Comparison of ENCODE assay signal across 15 cellular contexts in genomic region chr3:105812194-105812586, GRCh38. TPM values are rescaled to one million over a fixed set of nuclear protein-coding genes. Genes with fewer than 3 reads are reported as not detected.
A peak's percentile ranks its signal among the peaks of the same experiment; 100 is the strongest.
DNase-seq lines count a peak whose midpoint lies in the region; ATAC-seq and TF ChIP-seq lines count a peak whose summit lies in the region.
"Had no signal": no experiment of that assay in that cellular context is flagged by ENCODE, and none has a peak within 500 bp of the region (broad histone marks: within the 10 kb centered on the region; RNA-seq: fewer than 3 reads in every experiment).

No MANE protein-coding gene starts in this region.

- no peak overlapping the region for H3K23ac ChIP-seq in H9 (ENCODE audit: insufficient read length, low read depth, low read length)

- H3K27me3 Mint-ChIP-seq in CD4-positive, alpha-beta T cell: no peaks in the 10 kb centered on the region
- H3K27me3 Mint-ChIP-seq in H9 (ENCODE audit: low read depth) (no peaks in the 10 kb centered on the region), WTC11 (ENCODE audit: low read depth) (no peaks in the 10 kb centered on the region)

- H3K4me3 ChIP-seq in kidney epithelial cell (ENCODE audit: low read depth, low read length) (no peak overlapping the region), body of pancreas (no peak overlapping the region)
- H3K4me3 ChIP-seq: esophagus squamous epithelium, right atrium auricular region had no signal

- intact Hi-C loops in CD4-positive, alpha-beta T cell (cut with DNase I, micrococcal nuclease): no loop called here
- intact Hi-C loops in body of pancreas (cut with DNase I): no loop called here

- H4K8ac ChIP-seq in H9 (replicated peaks; ENCODE audit: insufficient read length, low read depth, low read length): no peak overlapping the region

- H3K9me3 Mint-ChIP-seq in CD4-positive, alpha-beta T cell: no peaks in the 10 kb centered on the region
- H3K9me3 Mint-ChIP-seq in H9 (peaks cover 4 to 6% of the 10 kb centered on the region in 2 experiments; a peak in 3 of 5 replicates), WTC11 (peaks cover 7% of the 10 kb centered on the region; the same call in 1 of the 2 replicates)

- H3K79me2 ChIP-seq in H9 (ENCODE audit: insufficient read depth, low read length): no peaks in the 10 kb centered on the region

- H3T11ph ChIP-seq in H9 (ENCODE audit: low read length): no peak overlapping the region

- no peak overlapping the region for H2BK12ac ChIP-seq in H9 (ENCODE audit: insufficient read length, low read depth, low read length)

- no peaks in the 10 kb centered on the region for H3K79me1 ChIP-seq in H9 (ENCODE audit: insufficient read depth, low read depth, low read length, poor library complexity, severe bottlenecking)

- ATAC-seq in CD4-positive, alpha-beta T cell (ENCODE audit: poor library complexity): no peak
- ATAC-seq in WTC11: no peak
- no peak for ATAC-seq in GM18502 (IDR thresholded peaks at IDR 0.05; ENCODE audit: poor library complexity, unreplicated experiment)
- no peak for ATAC-seq in HG02970 (IDR thresholded peaks at IDR 0.05; ENCODE audit: low FRiP score, unreplicated experiment)
- no peak for ATAC-seq in body of pancreas

- POLR2A ChIA-PET in CD4-positive, alpha-beta T cell (lab: Charles Lee): no interaction called here
- POLR2A ChIA-PET in WTC11 (lab: Charles Lee): no interaction called here

- CTCF ChIA-PET in CD4-positive, alpha-beta T cell (lab: Charles Lee): interaction anchor here (1.2 kb wide), 1 partner anchor 11 kb away, joined by 4 read pairs; no protein-coding TSS in a partner anchor
- CTCF ChIA-PET in WTC11 (lab: Charles Lee): no interaction called here

- no peak overlapping the region for H4K91ac ChIP-seq in H9 (ENCODE audit: insufficient read length, low read depth, low read length)

- peak overlapping the region; percentile 1 for H3K27ac Mint-ChIP-seq in CD4-positive, alpha-beta T cell
- H3K27ac Mint-ChIP-seq in H9: peak overlapping the region in 2 of 3 experiments; percentile 55 to 69; a peak in 4 of 7 replicates
- 0 out of 2 replicates have a peak overlapping the region, but pooled peaks have one; percentile 55 for H3K27ac Mint-ChIP-seq in WTC11

- no peak for TF ChIP-seq CTCF in CD4-positive, alpha-beta T cell (IDR thresholded peaks at IDR 0.05)
- TF ChIP-seq CTCF in H9 (conservative IDR thresholded peaks at IDR 0.05) (no peak), WTC11 (IDR thresholded peaks at IDR 0.05) (no peak), kidney epithelial cell (IDR thresholded peaks at IDR 0.05; ENCODE audit: insufficient read depth, low read length, poor library complexity, severe bottlenecking) (no peak), body of pancreas (IDR thresholded peaks at IDR 0.05) (no peak)

- no peak overlapping the region for H3K14ac ChIP-seq in H9 (ENCODE audit: insufficient read depth, low read length)

- no peak overlapping the region for H2BK20ac ChIP-seq in H9 (ENCODE audit: low read depth, low read length, poor library complexity, severe bottlenecking)

- WGBS in H9 (ENCODE audit: extremely low coverage, insufficient read length, low lambda C conversion rate): no CpG with 5 or more reads among the region's 1 CpG
- WGBS in body of pancreas, 2 donors: 82 to 90% methylated on average over 1 of the region's 1 CpG

- peaks cover 69% of the 10 kb centered on the region for H3K4me1 Mint-ChIP-seq in CD4-positive, alpha-beta T cell (ENCODE audit: low read depth)
- H3K4me1 Mint-ChIP-seq in H9 (peaks cover 20 to 28% of the 10 kb centered on the region in 2 experiments), WTC11 (peaks cover 34% of the 10 kb centered on the region)

- no peak overlapping the region for H3K18ac ChIP-seq in H9 (ENCODE audit: insufficient read length, low read depth, low read length)

- no peak overlapping the region for H4K5ac ChIP-seq in H9 (ENCODE audit: insufficient read length, low read depth, low read length)

- H3K4me3 Mint-ChIP-seq in CD4-positive, alpha-beta T cell: no peak overlapping the region
- H3K4me3 Mint-ChIP-seq in H9: no peak overlapping the region
- H3K4me3 Mint-ChIP-seq in WTC11: no peak overlapping the region

- H4K20me1 ChIP-seq in H9 (ENCODE audit: control insufficient read depth, insufficient read depth, insufficient read length): no peaks in the 10 kb centered on the region

- H3K4ac ChIP-seq in H9 (ENCODE audit: low read depth, low read length): no peak overlapping the region

- no peak overlapping the region for H2BK120ac ChIP-seq in H9 (ENCODE audit: low read depth, low read length, poor library complexity, severe bottlenecking)

- H3K4me1 ChIP-seq in H9 (ENCODE audit: insufficient read depth, low read length) (no peaks in the 10 kb centered on the region), body of pancreas (peaks cover 34% of the 10 kb centered on the region)

- no peak overlapping the region for H2BK15ac ChIP-seq in H9 (ENCODE audit: low read depth, low read length)

- H3K27ac ChIP-seq in CD4-positive, alpha-beta T cell (ENCODE audit: low read depth, low read length): no peak overlapping the region
- no peak overlapping the region for H3K27ac ChIP-seq in H9 (ENCODE audit: insufficient read length, low read depth, low read length)
- H3K27ac ChIP-seq in body of pancreas: no peak overlapping the region
- H3K27ac ChIP-seq: esophagus squamous epithelium, right atrium auricular region had no signal

- no peak overlapping the region for H3K9ac ChIP-seq in H9 (ENCODE audit: extremely low read depth, insufficient read length, low read length)

- no peak overlapping the region for H2AFZ ChIP-seq in H9 (ENCODE audit: low read length)

- H3K23me2 ChIP-seq in H9 (ENCODE audit: insufficient read length, low read depth, low read length, poor library complexity, severe bottlenecking): no peaks in the 10 kb centered on the region

- no peaks in the 10 kb centered on the region for H3K9me3 ChIP-seq in CD4-positive, alpha-beta T cell (ENCODE audit: control insufficient read depth, low read length)
- H3K9me3 ChIP-seq in H9 (ENCODE audit: control insufficient read depth, low read depth, low read length) (no peaks in the 10 kb centered on the region), body of pancreas (no peaks in the 10 kb centered on the region)
- H3K9me3 ChIP-seq: esophagus squamous epithelium, right atrium auricular region had no signal

- peaks cover 36% of the 10 kb centered on the region for H3K36me3 Mint-ChIP-seq in CD4-positive, alpha-beta T cell (ENCODE audit: low read depth)
- H3K36me3 Mint-ChIP-seq in H9 (ENCODE audit: insufficient read depth in 1 of 3, low read depth in 3 of 3) (peaks cover 3 to 12% (median 8%) of the 10 kb centered on the region in 3 experiments; a peak in 6 of 7 replicates), WTC11 (peaks cover 8% of the 10 kb centered on the region)

- H3K27me3 ChIP-seq in CD4-positive, alpha-beta T cell (ENCODE audit: control insufficient read depth, insufficient read depth, low read length): no peaks in the 10 kb centered on the region
- H3K27me3 ChIP-seq in H9 (ENCODE audit: insufficient read depth, low read length) (no peaks in the 10 kb centered on the region), kidney epithelial cell (ENCODE audit: control insufficient read depth, insufficient read depth, low read length) (no peaks in the 10 kb centered on the region), body of pancreas (no peaks in the 10 kb centered on the region)
- H3K27me3 ChIP-seq: esophagus squamous epithelium, right atrium auricular region had no signal

- H3K56ac ChIP-seq in H9 (ENCODE audit: insufficient read length, low read depth, low read length): no peak overlapping the region

- H2BK5ac ChIP-seq in H9 (ENCODE audit: insufficient read length, low read length): no peak overlapping the region

- H3K36me3 ChIP-seq in kidney epithelial cell (ENCODE audit: control insufficient read depth, insufficient read depth, low read length): no peaks in the 10 kb centered on the region
- H3K36me3 ChIP-seq in body of pancreas (replicated peaks in 1 of 2; ENCODE audit: insufficient read depth in 1 of 2, low read depth in 2 of 2): no peaks in the 10 kb centered on the region
- H3K36me3 ChIP-seq: esophagus squamous epithelium, right atrium auricular region had no signal

- no peak for DNase-seq in CD4-positive, alpha-beta T cell
- no peak for DNase-seq in H9
- DNase-seq in WTC11 (ENCODE audit: low spot score): no peak
- DNase-seq in kidney epithelial cell (ENCODE audit: low read depth): peak; percentile 26
- DNase-seq in epidermal melanocyte (ENCODE audit: insufficient read length, low spot score): no peak
- DNase-seq in body of pancreas: no peak
- DNase-seq: activated CD4-positive, CD25-positive, alpha-beta regulatory T cell; cerebellar nuclear complex; esophagus squamous epithelium; H7; NCI-H146; NCI-H69 had no signal

- no peak for TF ChIP-seq POLR2A in body of pancreas (IDR thresholded peaks at IDR 0.05)

- no peak overlapping the region for H3K4me2 ChIP-seq in H9 (ENCODE audit: insufficient read depth, insufficient read length, low read length)

- H2AK5ac ChIP-seq in H9 (ENCODE audit: insufficient read length, low read length): no peak overlapping the region

TF ChIP-seq in WTC11, 78 proteins besides CTCF, POLR2A, EP300 and RAD21:
- TF ChIP-seq HMGA2 (CRISPR knock-in tag; IDR thresholded peaks at IDR 0.05) (no peak), TEAD4 (CRISPR knock-in tag; IDR thresholded peaks at IDR 0.05) (no peak), ATF1 (CRISPR knock-in tag; IDR thresholded peaks at IDR 0.05) (no peak), ZNF219 (CRISPR knock-in tag; IDR thresholded peaks at IDR 0.05; ENCODE audit: borderline replicate concordance) (no peak), RELA (CRISPR knock-in tag; IDR thresholded peaks at IDR 0.05; ENCODE audit: borderline replicate concordance) (no peak), NFE2L1 (CRISPR knock-in tag; IDR thresholded peaks at IDR 0.05) (no peak), JAZF1 (CRISPR knock-in tag; IDR thresholded peaks at IDR 0.05) (no peak), JUN (CRISPR knock-in tag; IDR thresholded peaks at IDR 0.05) (no peak), ZNF671 (CRISPR knock-in tag; IDR thresholded peaks at IDR 0.05) (no peak), ZNF263 (CRISPR knock-in tag; IDR thresholded peaks at IDR 0.05; ENCODE audit: low read depth) (no peak), TCF7 (CRISPR knock-in tag; IDR thresholded peaks at IDR 0.05; ENCODE audit: low read depth) (no peak), ZNF317 (CRISPR knock-in tag; IDR thresholded peaks at IDR 0.05; ENCODE audit: borderline replicate concordance, low read depth) (no peak)

RNA-seq across cellular contexts. Expression of gene CBLB, which starts 56.6 kb away (rescaled TPM):
- 100 to 1,000 TPM; 112 to 124 TPM for total RNA-seq in CD4-positive, alpha-beta T cell
- total RNA-seq in H9 (2021) (22.4 and 25.7 TPM in 2 replicates), WTC11 (2021) (19.8 to 20.3 TPM (median 19.8 TPM) in 3 replicates), kidney epithelial cell (15.1 and 27.2 TPM in 2 replicates), body of pancreas (10 to 100 TPM; 31.1 to 40.5 TPM)

Comparison
In these comparisons a context has a peak if more than half of its experiments do, and no peak if none do; other contexts are left out.
1. H3K27ac Mint-ChIP-seq: peak in every context shown above with its lines; median percentile 62 in H9; 55 in WTC11; 1 in CD4-positive, alpha-beta T cell.